Comparison of ENCODE assay signal across 8 cellular contexts in genomic region chr16:4200000-4200780, GRCh38. TPM values are rescaled to one million over a fixed set of nuclear protein-coding genes. Genes with fewer than 3 reads are reported as not detected.
DNase-seq lines count a peak whose midpoint lies in the region; ATAC-seq and TF ChIP-seq lines count a peak whose summit lies in the region.

No MANE protein-coding gene starts in this region.

- DNase-seq in 8988T (peak; percentile 57), GDM1 (lab: John Stamatoyannopoulos, UW) (peak; percentile 39), NCI-H1694 (lab: John Stamatoyannopoulos, UW) (peak; percentile 21), fibroblast of the aortic adventitia (ENCODE audit: low read depth) (peak; percentile 65), osteoblast (ENCODE audit: insufficient read length, low spot score, missing footprints) (peak; percentile 94), GM19238 (ENCODE audit: insufficient read length, low spot score) (no peak)
- DNase-seq in activated CD4-positive, alpha-beta memory T cell treated with anti-CD3 and anti-CD28 coated beads for 36 hours = peak; percentile 50

- H4K20me1 ChIP-seq in osteoblast (ENCODE audit: insufficient read depth, low read length) = no peaks in the 10 kb centered on the region

- H3K36me3 ChIP-seq in osteoblast (ENCODE audit: insufficient read depth, low read length) = no peaks in the 10 kb centered on the region

- H3K4me2 ChIP-seq in osteoblast (ENCODE audit: insufficient read depth, low read length) = peak overlapping the region; percentile 56

- H3K27ac Mint-ChIP-seq in activated CD4-positive, alpha-beta memory T cell treated with anti-CD3 and anti-CD28 coated beads for 36 hours = no peak overlapping the region

- no peaks in the 10 kb centered on the region for H3K79me2 ChIP-seq in osteoblast (ENCODE audit: insufficient read depth, low read length)

- no peak for ATAC-seq in HG02840 (IDR thresholded peaks at IDR 0.05; ENCODE audit: low FRiP score, unreplicated experiment)

- peaks cover 6% of the 10 kb centered on the region for H3K4me1 Mint-ChIP-seq in activated CD4-positive, alpha-beta memory T cell treated with anti-CD3 and anti-CD28 coated beads for 36 hours (ENCODE audit: low read depth)

- H3K4me1 ChIP-seq in osteoblast (ENCODE audit: insufficient read depth, low read length) = peaks cover 9% of the 10 kb centered on the region

- POLR2A ChIA-PET in activated CD4-positive, alpha-beta memory T cell treated with anti-CD3 and anti-CD28 coated beads for 36 hours (lab: Charles Lee) = no interaction called here

- peak; percentile 80 for TF ChIP-seq CTCF in fibroblast of the aortic adventitia (IDR thresholded peaks at IDR 0.05; ENCODE audit: insufficient read depth, low read length)
- peak; percentile 76 for TF ChIP-seq CTCF in osteoblast (IDR thresholded peaks at IDR 0.05; ENCODE audit: extremely low read depth, low read depth, low read length)

- peaks cover 3% of the 10 kb centered on the region for H3K27me3 Mint-ChIP-seq in activated CD4-positive, alpha-beta memory T cell treated with anti-CD3 and anti-CD28 coated beads for 36 hours

- no peaks in the 10 kb centered on the region for H3K9me3 Mint-ChIP-seq in activated CD4-positive, alpha-beta memory T cell treated with anti-CD3 and anti-CD28 coated beads for 36 hours

- no peaks in the 10 kb centered on the region for H3K36me3 Mint-ChIP-seq in activated CD4-positive, alpha-beta memory T cell treated with anti-CD3 and anti-CD28 coated beads for 36 hours

- intact Hi-C loops in activated CD4-positive, alpha-beta memory T cell treated with anti-CD3 and anti-CD28 coated beads for 36 hours (cut with micrococcal nuclease) = no loop called here

- no peaks in the 10 kb centered on the region for H3K9me3 ChIP-seq in osteoblast (ENCODE audit: low read depth, low read length)

- CTCF ChIA-PET in activated CD4-positive, alpha-beta memory T cell treated with anti-CD3 and anti-CD28 coated beads for 36 hours (lab: Charles Lee) = interaction anchor here (0.7 to 2.0 kb wide), 3 partner anchors 19 to 150 kb away, joined by 3 to 7 read pairs (median 3); no protein-coding TSS in a partner anchor

- H3K27ac ChIP-seq in osteoblast (ENCODE audit: low read depth, low read length) = peak overlapping the region; percentile 55

- H3K4me3 ChIP-seq in fibroblast of the aortic adventitia (ENCODE audit: low read depth, low read length) (no peak overlapping the region), osteoblast (ENCODE audit: insufficient read depth, low read length) (no peak overlapping the region)

- peak overlapping the region; percentile 75 for H2AFZ ChIP-seq in osteoblast (ENCODE audit: low read length)

- H3K27me3 ChIP-seq in osteoblast (ENCODE audit: insufficient read depth, low read length) = no peaks in the 10 kb centered on the region

- no peak overlapping the region for H3K4me3 Mint-ChIP-seq in activated CD4-positive, alpha-beta memory T cell treated with anti-CD3 and anti-CD28 coated beads for 36 hours

RNA-seq across cellular contexts. Expression of gene SRL, which starts 41.7 kb away (rescaled TPM):
- total RNA-seq in activated CD4-positive, alpha-beta memory T cell treated with anti-CD3 and anti-CD28 coated beads for 36 hours = not detected
- total RNA-seq in fibroblast of the aortic adventitia (ENCODE audit: low replicate concordance) (0.09 and 0.25 TPM in 2 replicates), osteoblast (not detected in 2 replicates)
